ENCODE assay signal across 1 cellular context in the genomic region with DNA sequence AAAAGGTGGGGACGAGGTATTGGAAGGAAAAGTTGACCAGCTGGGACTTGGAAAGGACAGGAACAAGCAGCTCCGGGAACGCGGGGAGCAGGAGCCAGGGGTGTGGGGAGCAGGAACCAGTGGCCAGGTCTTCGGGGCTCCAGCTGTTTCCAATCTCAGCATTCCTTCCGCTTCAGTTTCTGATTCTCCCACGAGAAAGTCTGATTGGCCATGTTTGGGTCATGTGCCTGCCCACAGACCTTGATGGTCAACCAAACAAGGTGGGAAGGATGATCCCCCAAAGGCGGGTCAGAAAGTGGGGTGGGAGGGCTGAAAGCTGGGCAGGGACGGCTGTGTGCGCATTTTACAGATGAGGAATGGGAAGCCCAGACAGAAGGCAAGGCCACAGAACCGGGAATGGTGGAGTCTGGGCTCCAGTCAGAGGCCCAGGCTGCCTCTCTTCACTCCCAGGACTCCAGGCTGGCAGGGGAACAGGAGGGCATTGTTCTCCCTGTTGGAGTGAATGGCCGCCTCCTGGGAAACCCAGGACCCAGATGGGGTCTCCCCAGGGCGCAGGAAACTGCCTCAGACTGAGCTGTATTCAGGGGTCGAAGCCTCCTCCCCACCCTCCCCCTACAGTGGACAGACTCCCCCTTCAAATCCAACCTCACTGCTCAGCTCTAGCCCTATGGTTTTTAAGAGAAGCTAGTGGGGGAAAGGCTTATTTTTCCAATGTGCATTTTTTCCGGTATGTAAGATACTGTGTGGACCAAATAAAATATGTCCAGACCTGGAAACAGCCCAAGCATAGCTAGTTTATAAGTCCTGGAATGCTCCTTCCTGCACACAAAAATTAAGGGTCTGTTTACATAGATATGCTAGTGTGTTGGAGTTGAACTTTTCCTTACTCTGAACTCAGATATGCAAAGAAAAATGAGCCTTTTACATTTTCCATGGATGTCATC.
TF ChIP-seq lines count a peak whose summit lies in the region.

No MANE protein-coding gene starts in this region.

TF ChIP-seq in HepG2, 621 proteins besides CTCF, POLR2A, EP300 and RAD21 (continued from another document and continues in another):
- TF ChIP-seq, protein P1, sequence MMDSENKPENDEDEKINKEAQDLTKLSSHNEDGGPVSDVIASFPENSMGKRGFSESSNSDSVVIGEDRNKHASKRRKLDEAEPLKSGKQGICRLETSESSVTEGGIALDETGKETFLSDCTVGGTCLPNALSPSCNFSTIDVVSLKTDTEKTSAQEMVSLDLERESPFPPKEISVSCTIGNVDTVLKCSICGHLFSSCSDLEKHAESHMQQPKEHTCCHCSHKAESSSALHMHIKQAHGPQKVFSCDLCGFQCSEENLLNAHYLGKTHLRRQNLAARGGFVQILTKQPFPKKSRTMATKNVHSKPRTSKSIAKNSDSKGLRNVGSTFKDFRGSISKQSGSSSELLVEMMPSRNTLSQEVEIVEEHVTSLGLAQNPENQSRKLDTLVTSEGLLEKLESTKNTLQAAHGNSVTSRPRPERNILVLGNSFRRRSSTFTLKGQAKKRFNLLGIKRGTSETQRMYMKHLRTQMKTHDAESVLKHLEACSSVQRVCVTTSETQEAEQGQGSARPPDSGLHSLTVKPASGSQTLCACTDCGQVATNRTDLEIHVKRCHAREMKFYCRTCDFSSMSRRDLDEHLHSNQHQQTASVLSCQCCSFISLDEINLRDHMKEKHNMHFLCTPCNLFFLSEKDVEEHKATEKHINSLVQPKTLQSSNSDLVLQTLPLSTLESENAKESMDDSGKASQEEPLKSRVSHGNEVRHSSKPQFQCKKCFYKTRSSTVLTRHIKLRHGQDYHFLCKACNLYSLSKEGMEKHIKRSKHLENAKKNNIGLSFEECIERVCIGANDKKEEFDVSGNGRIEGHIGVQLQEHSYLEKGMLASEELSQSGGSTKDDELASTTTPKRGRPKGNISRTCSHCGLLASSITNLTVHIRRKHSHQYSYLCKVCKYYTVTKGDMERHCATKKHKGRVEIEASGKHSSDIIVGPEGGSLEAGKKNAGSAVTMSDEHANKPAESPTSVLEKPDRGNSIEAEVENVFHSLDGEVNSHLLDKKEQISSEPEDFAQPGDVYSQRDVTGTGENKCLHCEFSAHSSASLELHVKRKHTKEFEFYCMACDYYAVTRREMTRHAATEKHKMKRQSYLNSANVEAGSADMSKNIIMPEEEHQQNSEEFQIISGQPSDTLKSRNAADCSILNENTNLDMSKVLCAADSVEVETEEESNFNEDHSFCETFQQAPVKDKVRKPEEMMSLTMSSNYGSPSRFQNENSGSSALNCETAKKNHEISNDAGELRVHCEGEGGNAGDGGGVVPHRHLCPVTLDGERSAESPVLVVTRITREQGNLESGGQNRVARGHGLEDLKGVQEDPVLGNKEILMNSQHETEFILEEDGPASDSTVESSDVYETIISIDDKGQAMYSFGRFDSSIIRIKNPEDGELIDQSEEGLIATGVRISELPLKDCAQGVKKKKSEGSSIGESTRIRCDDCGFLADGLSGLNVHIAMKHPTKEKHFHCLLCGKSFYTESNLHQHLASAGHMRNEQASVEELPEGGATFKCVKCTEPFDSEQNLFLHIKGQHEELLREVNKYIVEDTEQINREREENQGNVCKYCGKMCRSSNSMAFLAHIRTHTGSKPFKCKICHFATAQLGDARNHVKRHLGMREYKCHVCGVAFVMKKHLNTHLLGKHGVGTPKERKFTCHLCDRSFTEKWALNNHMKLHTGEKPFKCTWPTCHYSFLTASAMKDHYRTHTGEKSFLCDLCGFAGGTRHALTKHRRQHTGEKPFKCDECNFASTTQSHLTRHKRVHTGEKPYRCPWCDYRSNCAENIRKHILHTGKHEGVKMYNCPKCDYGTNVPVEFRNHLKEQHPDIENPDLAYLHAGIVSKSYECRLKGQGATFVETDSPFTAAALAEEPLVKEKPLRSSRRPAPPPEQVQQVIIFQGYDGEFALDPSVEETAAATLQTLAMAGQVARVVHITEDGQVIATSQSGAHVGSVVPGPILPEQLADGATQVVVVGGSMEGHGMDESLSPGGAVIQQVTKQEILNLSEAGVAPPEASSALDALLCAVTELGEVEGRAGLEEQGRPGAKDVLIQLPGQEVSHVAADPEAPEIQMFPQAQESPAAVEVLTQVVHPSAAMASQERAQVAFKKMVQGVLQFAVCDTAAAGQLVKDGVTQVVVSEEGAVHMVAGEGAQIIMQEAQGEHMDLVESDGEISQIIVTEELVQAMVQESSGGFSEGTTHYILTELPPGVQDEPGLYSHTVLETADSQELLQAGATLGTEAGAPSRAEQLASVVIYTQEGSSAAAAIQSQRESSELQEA (CRISPR knock-in tag; IDR thresholded peaks at IDR 0.05; ENCODE audit: not compliant biosample characterization) = peak; percentile 31
- TF ChIP-seq, protein P2, sequence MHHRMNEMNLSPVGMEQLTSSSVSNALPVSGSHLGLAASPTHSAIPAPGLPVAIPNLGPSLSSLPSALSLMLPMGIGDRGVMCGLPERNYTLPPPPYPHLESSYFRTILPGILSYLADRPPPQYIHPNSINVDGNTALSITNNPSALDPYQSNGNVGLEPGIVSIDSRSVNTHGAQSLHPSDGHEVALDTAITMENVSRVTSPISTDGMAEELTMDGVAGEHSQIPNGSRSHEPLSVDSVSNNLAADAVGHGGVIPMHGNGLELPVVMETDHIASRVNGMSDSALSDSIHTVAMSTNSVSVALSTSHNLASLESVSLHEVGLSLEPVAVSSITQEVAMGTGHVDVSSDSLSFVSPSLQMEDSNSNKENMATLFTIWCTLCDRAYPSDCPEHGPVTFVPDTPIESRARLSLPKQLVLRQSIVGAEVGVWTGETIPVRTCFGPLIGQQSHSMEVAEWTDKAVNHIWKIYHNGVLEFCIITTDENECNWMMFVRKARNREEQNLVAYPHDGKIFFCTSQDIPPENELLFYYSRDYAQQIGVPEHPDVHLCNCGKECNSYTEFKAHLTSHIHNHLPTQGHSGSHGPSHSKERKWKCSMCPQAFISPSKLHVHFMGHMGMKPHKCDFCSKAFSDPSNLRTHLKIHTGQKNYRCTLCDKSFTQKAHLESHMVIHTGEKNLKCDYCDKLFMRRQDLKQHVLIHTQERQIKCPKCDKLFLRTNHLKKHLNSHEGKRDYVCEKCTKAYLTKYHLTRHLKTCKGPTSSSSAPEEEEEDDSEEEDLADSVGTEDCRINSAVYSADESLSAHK (CRISPR knock-in tag; IDR thresholded peaks at IDR 0.05; ENCODE audit: borderline replicate concordance) = no peak
- TF ChIP-seq, protein P3, sequence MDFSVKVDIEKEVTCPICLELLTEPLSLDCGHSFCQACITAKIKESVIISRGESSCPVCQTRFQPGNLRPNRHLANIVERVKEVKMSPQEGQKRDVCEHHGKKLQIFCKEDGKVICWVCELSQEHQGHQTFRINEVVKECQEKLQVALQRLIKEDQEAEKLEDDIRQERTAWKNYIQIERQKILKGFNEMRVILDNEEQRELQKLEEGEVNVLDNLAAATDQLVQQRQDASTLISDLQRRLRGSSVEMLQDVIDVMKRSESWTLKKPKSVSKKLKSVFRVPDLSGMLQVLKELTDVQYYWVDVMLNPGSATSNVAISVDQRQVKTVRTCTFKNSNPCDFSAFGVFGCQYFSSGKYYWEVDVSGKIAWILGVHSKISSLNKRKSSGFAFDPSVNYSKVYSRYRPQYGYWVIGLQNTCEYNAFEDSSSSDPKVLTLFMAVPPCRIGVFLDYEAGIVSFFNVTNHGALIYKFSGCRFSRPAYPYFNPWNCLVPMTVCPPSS (IDR thresholded peaks at IDR 0.05) = no peak
- TF ChIP-seq ESRRA (CRISPR knock-in tag; IDR thresholded peaks at IDR 0.05; ENCODE audit: low read depth) (no peak), ZNF720 (CRISPR knock-in tag; IDR thresholded peaks at IDR 0.05) (no peak), ERF (CRISPR knock-in tag; IDR thresholded peaks at IDR 0.05) (peak; percentile 18; the same call in 1 of the 2 replicates), NFE2L1 (CRISPR knock-in tag; IDR thresholded peaks at IDR 0.05; ENCODE audit: borderline replicate concordance) (no peak), FOXC1 (CRISPR knock-in tag; IDR thresholded peaks at IDR 0.05; ENCODE audit: borderline replicate concordance) (no peak), ZNF30 (CRISPR knock-in tag; IDR thresholded peaks at IDR 0.05) (no peak), ZFP62 (CRISPR knock-in tag; IDR thresholded peaks at IDR 0.05) (no peak), SCMH1 (CRISPR knock-in tag; IDR thresholded peaks at IDR 0.05; ENCODE audit: borderline replicate concordance) (no peak), PHF21A (CRISPR knock-in tag; IDR thresholded peaks at IDR 0.05) (no peak), FLYWCH1 (CRISPR knock-in tag; IDR thresholded peaks at IDR 0.05) (no peak), NFYC (CRISPR knock-in tag; IDR thresholded peaks at IDR 0.05) (0 out of 2 replicates have a peak, but pooled peaks have one; percentile 29), ZNF3 (CRISPR knock-in tag; IDR thresholded peaks at IDR 0.05) (no peak), SRF (IDR thresholded peaks at IDR 0.05; ENCODE audit: low read depth, low read length) (no peak)
- TF ChIP-seq, protein P4, sequence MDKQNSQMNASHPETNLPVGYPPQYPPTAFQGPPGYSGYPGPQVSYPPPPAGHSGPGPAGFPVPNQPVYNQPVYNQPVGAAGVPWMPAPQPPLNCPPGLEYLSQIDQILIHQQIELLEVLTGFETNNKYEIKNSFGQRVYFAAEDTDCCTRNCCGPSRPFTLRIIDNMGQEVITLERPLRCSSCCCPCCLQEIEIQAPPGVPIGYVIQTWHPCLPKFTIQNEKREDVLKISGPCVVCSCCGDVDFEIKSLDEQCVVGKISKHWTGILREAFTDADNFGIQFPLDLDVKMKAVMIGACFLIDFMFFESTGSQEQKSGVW (CRISPR knock-in tag; IDR thresholded peaks at IDR 0.05; ENCODE audit: borderline replicate concordance) = no peak
- TF ChIP-seq, protein P5, sequence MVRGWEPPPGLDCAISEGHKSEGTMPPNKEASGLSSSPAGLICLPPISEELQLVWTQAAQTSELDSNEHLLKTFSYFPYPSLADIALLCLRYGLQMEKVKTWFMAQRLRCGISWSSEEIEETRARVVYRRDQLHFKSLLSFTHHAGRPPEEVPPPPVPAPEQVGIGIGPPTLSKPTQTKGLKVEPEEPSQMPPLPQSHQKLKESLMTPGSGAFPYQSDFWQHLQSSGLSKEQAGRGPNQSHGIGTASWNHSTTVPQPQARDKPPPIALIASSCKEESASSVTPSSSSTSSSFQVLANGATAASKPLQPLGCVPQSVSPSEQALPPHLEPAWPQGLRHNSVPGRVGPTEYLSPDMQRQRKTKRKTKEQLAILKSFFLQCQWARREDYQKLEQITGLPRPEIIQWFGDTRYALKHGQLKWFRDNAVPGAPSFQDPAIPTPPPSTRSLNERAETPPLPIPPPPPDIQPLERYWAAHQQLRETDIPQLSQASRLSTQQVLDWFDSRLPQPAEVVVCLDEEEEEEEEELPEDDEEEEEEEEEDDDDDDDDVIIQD (CRISPR knock-in tag; IDR thresholded peaks at IDR 0.05; ENCODE audit: low read depth) = no peak
- TF ChIP-seq, protein P6, sequence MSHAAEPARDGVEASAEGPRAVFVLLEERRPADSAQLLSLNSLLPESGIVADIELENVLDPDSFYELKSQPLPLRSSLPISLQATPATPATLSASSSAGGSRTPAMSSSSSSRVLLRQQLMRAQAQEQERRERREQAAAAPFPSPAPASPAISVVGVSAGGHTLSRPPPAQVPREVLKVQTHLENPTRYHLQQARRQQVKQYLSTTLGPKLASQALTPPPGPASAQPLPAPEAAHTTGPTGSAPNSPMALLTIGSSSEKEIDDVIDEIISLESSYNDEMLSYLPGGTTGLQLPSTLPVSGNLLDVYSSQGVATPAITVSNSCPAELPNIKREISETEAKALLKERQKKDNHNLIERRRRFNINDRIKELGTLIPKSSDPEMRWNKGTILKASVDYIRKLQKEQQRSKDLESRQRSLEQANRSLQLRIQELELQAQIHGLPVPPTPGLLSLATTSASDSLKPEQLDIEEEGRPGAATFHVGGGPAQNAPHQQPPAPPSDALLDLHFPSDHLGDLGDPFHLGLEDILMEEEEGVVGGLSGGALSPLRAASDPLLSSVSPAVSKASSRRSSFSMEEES (CRISPR knock-in tag; IDR thresholded peaks at IDR 0.05) = no peak
- TF ChIP-seq, protein P7, sequence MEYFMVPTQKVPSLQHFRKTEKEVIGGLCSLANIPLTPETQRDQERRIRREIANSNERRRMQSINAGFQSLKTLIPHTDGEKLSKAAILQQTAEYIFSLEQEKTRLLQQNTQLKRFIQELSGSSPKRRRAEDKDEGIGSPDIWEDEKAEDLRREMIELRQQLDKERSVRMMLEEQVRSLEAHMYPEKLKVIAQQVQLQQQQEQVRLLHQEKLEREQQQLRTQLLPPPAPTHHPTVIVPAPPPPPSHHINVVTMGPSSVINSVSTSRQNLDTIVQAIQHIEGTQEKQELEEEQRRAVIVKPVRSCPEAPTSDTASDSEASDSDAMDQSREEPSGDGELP (IDR thresholded peaks at IDR 0.05; ENCODE audit: borderline replicate concordance, low read depth) = no peak
- TF ChIP-seq, protein P8, sequence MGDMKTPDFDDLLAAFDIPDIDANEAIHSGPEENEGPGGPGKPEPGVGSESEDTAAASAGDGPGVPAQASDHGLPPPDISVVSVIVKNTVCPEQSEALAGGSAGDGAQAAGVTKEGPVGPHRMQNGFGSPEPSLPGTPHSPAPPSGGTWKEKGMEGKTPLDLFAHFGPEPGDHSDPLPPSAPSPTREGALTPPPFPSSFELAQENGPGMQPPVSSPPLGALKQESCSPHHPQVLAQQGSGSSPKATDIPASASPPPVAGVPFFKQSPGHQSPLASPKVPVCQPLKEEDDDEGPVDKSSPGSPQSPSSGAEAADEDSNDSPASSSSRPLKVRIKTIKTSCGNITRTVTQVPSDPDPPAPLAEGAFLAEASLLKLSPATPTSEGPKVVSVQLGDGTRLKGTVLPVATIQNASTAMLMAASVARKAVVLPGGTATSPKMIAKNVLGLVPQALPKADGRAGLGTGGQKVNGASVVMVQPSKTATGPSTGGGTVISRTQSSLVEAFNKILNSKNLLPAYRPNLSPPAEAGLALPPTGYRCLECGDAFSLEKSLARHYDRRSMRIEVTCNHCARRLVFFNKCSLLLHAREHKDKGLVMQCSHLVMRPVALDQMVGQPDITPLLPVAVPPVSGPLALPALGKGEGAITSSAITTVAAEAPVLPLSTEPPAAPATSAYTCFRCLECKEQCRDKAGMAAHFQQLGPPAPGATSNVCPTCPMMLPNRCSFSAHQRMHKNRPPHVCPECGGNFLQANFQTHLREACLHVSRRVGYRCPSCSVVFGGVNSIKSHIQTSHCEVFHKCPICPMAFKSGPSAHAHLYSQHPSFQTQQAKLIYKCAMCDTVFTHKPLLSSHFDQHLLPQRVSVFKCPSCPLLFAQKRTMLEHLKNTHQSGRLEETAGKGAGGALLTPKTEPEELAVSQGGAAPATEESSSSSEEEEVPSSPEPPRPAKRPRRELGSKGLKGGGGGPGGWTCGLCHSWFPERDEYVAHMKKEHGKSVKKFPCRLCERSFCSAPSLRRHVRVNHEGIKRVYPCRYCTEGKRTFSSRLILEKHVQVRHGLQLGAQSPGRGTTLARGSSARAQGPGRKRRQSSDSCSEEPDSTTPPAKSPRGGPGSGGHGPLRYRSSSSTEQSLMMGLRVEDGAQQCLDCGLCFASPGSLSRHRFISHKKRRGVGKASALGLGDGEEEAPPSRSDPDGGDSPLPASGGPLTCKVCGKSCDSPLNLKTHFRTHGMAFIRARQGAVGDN (CRISPR knock-in tag; IDR thresholded peaks at IDR 0.05) = peak; percentile 54
- TF ChIP-seq, protein P9, sequence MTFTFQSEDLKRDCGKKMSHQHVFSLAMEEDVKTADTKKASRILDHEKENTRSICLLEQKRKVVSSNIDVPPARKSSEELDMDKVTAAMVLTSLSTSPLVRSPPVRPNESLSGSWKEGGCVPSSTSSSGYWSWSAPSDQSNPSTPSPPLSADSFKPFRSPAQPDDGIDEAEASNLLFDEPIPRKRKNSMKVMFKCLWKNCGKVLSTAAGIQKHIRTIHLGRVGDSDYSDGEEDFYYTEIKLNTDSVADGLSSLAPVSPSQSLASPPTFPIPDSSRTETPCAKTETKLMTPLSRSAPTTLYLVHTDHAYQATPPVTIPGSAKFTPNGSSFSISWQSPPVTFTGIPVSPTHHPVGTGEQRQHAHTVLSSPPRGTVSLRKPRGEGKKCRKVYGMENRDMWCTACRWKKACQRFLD (CRISPR knock-in tag; IDR thresholded peaks at IDR 0.05; ENCODE audit: borderline replicate concordance) = no peak
